Comparison of ENCODE assay signal across 1 cellular context in the genomic region with DNA sequence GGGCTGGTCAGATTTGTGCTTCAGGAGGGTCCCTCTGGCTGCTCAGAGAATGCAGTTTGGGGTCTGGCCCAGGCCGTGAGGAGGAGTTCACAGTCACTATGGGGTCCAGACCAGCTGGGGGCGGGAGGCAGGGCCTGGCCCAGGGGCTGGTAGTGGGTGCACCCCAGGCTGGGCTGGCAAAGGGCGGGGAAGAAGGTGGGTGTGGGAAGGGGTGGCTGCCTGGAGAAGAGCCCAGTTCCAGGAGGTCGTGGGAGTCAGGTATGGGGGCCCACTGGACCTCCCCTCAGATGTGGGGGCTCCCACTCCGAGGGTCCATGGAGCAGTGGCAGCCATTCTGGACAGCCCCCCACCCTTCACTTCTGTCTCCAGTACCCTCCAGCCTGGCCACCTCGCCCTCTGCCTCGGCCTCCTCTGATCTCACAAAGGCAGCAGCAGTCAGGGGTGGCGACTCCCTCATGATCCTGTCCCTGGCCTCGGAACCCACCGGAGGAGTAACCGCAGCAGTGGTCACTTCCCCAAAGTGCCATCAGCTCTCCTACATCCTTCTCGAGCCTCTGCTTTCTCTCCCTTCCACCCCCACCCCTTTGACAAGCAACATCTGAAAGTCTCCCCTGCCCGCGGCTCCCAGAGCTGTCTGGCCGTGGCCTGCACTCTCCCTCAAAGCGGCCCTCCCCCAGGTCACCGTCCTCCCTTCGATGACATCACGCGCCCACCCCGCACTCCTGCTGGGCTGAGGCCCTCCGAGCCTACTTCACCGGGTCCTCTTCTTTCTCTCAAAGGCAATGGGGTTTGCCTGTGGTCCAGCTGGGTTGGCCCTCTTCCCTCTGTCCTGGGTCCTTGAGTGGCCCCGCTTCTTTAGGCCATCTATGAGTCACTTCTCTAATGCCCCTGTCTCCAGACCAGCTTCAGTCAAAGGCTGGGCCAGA.
TF ChIP-seq lines count a peak whose summit lies in the region.

No MANE protein-coding gene starts in this region.

TF ChIP-seq in WTC11, 78 proteins besides CTCF, POLR2A, EP300 and RAD21 (continued from another document):
- TF ChIP-seq, protein P1, sequence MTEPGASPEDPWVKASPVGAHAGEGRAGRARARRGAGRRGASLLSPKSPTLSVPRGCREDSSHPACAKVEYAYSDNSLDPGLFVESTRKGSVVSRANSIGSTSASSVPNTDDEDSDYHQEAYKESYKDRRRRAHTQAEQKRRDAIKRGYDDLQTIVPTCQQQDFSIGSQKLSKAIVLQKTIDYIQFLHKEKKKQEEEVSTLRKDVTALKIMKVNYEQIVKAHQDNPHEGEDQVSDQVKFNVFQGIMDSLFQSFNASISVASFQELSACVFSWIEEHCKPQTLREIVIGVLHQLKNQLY (CRISPR knock-in tag; IDR thresholded peaks at IDR 0.05), result no peak
- TF ChIP-seq ESRRA (CRISPR knock-in tag; IDR thresholded peaks at IDR 0.05; ENCODE audit: borderline replicate concordance) (no peak), NFATC4 (CRISPR knock-in tag; IDR thresholded peaks at IDR 0.05) (no peak), ARID4B (CRISPR knock-in tag; IDR thresholded peaks at IDR 0.05; ENCODE audit: borderline replicate concordance) (no peak), NR3C1 (CRISPR knock-in tag; conservative IDR thresholded peaks at IDR 0.05; ENCODE audit: low read depth) (no peak), KAT7 (CRISPR knock-in tag; IDR thresholded peaks at IDR 0.05; ENCODE audit: borderline replicate concordance) (no peak), PRDM15 (CRISPR knock-in tag; IDR thresholded peaks at IDR 0.05) (no peak), TEAD4 (CRISPR knock-in tag; IDR thresholded peaks at IDR 0.05) (no peak), GABPB1 (CRISPR knock-in tag; IDR thresholded peaks at IDR 0.05) (no peak), ETV6 (CRISPR knock-in tag; IDR thresholded peaks at IDR 0.05) (no peak), FOXP1 (CRISPR knock-in tag; IDR thresholded peaks at IDR 0.05; ENCODE audit: borderline replicate concordance) (no peak), ZNF281 (CRISPR knock-in tag; IDR thresholded peaks at IDR 0.05) (no peak), IRF2 (CRISPR knock-in tag; IDR thresholded peaks at IDR 0.05; ENCODE audit: borderline replicate concordance, low read depth) (no peak), NR1H2 (CRISPR knock-in tag; IDR thresholded peaks at IDR 0.05) (no peak)
- TF ChIP-seq, protein P2, sequence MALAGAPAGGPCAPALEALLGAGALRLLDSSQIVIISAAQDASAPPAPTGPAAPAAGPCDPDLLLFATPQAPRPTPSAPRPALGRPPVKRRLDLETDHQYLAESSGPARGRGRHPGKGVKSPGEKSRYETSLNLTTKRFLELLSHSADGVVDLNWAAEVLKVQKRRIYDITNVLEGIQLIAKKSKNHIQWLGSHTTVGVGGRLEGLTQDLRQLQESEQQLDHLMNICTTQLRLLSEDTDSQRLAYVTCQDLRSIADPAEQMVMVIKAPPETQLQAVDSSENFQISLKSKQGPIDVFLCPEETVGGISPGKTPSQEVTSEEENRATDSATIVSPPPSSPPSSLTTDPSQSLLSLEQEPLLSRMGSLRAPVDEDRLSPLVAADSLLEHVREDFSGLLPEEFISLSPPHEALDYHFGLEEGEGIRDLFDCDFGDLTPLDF (CRISPR knock-in tag; IDR thresholded peaks at IDR 0.05), result no peak
- TF ChIP-seq, protein P3, sequence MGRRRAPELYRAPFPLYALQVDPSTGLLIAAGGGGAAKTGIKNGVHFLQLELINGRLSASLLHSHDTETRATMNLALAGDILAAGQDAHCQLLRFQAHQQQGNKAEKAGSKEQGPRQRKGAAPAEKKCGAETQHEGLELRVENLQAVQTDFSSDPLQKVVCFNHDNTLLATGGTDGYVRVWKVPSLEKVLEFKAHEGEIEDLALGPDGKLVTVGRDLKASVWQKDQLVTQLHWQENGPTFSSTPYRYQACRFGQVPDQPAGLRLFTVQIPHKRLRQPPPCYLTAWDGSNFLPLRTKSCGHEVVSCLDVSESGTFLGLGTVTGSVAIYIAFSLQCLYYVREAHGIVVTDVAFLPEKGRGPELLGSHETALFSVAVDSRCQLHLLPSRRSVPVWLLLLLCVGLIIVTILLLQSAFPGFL (CRISPR knock-in tag; IDR thresholded peaks at IDR 0.05; ENCODE audit: borderline replicate concordance), result no peak
- TF ChIP-seq, protein P4, sequence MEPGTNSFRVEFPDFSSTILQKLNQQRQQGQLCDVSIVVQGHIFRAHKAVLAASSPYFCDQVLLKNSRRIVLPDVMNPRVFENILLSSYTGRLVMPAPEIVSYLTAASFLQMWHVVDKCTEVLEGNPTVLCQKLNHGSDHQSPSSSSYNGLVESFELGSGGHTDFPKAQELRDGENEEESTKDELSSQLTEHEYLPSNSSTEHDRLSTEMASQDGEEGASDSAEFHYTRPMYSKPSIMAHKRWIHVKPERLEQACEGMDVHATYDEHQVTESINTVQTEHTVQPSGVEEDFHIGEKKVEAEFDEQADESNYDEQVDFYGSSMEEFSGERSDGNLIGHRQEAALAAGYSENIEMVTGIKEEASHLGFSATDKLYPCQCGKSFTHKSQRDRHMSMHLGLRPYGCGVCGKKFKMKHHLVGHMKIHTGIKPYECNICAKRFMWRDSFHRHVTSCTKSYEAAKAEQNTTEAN (CRISPR knock-in tag; IDR thresholded peaks at IDR 0.05), result no peak
